Comparison of ENCODE assay signal across 1 cellular context in genomic region chr1:153531638-153532037, GRCh38.
TF ChIP-seq lines count a peak whose summit lies in the region.

No MANE protein-coding gene starts in this region.

TF ChIP-seq in GM23338, 12 proteins besides CTCF, POLR2A, EP300 and RAD21:
- no peak for TF ChIP-seq STAT1 (IDR thresholded peaks at IDR 0.05; ENCODE audit: unreplicated experiment)
- TF ChIP-seq EZH2phosphoT487 (IDR thresholded peaks at IDR 0.05; ENCODE audit: unreplicated experiment): no peak
- no peak for TF ChIP-seq ZNF462 (CRISPR knock-in tag; IDR thresholded peaks at IDR 0.05)
- no peak for TF ChIP-seq ZNF114 (CRISPR knock-in tag; IDR thresholded peaks at IDR 0.05)
- no peak for TF ChIP-seq REST (IDR thresholded peaks at IDR 0.05; ENCODE audit: unreplicated experiment)
- TF ChIP-seq ZNF331 (CRISPR knock-in tag; IDR thresholded peaks at IDR 0.05; ENCODE audit: low read depth): no peak
- no peak for TF ChIP-seq EZH2 (IDR thresholded peaks at IDR 0.05; ENCODE audit: low read depth, unreplicated experiment)
- TF ChIP-seq ETS1 (IDR thresholded peaks at IDR 0.05): no peak
- no peak for TF ChIP-seq POLR2AphosphoS5 (IDR thresholded peaks at IDR 0.05; ENCODE audit: low read depth)
- TF ChIP-seq NANOG (IDR thresholded peaks at IDR 0.05; ENCODE audit: borderline replicate concordance): no peak
- no peak for TF ChIP-seq JUNB (IDR thresholded peaks at IDR 0.05; ENCODE audit: unreplicated experiment)
- TF ChIP-seq CREB1 (CRISPR knock-in tag; IDR thresholded peaks at IDR 0.05; ENCODE audit: low read depth): no peak
